ENCODE assay signal across 26 cellular contexts in the genomic region with DNA sequence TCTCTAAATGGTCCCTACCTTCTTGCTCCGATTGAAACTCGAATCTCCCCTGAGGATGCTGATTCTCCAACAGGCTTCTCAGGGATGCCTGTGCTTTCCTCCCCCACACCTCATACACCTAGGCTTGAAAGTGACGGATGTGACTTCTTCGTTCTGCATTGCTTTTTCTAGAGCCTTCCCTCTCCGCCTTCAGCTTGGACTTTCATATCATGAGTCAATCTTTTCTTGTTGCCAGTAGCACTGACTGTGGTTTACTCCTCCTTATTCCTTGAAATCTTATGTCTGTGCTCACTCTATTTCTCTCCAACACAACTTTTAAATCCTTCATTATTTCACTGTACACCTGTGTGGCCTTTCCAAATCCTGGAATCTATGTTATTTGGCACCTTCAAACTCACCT.
DNase-seq lines count a peak whose midpoint lies in the region; ATAC-seq and TF ChIP-seq lines count a peak whose summit lies in the region.
"Had no signal": no experiment of that assay in that cellular context is flagged by ENCODE, and none has a peak within 500 bp of the region (broad histone marks: within the 10 kb centered on the region; RNA-seq: fewer than 3 reads in every experiment).

No MANE protein-coding gene starts in this region.

- H3K9me3 Mint-ChIP-seq in MCF 10A (ENCODE audit: unreplicated experiment) (peaks cover 8% of the 10 kb centered on the region), mesothelial cell of epicardium (no peaks in the 10 kb centered on the region)
- H3K9me3 Mint-ChIP-seq in activated CD4-positive, alpha-beta memory T cell treated with anti-CD3 and anti-CD28 coated beads, Interleukin-2, amount 10 ng/mL, durations not matched to agents 7 days and 5 days: no peaks in the 10 kb centered on the region
- H3K9me3 Mint-ChIP-seq: nephron, T-cell had no signal

- CTCF ChIA-PET in MCF 10A (lab: Yijun Ruan, JAX): no interaction called here
- CTCF ChIA-PET in activated CD4-positive, alpha-beta memory T cell treated with anti-CD3 and anti-CD28 coated beads, Interleukin-2, amount 10 ng/mL, durations not matched to agents 7 days and 5 days (lab: Charles Lee): no interaction called here

- peak overlapping the region; percentile 62 for H3K4me3 Mint-ChIP-seq in MCF 10A (ENCODE audit: unreplicated experiment)
- no peak overlapping the region for H3K4me3 Mint-ChIP-seq in activated CD4-positive, alpha-beta memory T cell treated with anti-CD3 and anti-CD28 coated beads, Interleukin-2, amount 10 ng/mL, durations not matched to agents 7 days and 5 days
- H3K4me3 Mint-ChIP-seq in mesothelial cell of epicardium: no peak overlapping the region
- H3K4me3 Mint-ChIP-seq: effector memory CD8-positive, alpha-beta T cell; memory B cell; nephron; T-cell had no signal

- H3K27me3 Mint-ChIP-seq in MCF 10A (ENCODE audit: insufficient read depth, unreplicated experiment) (no peaks in the 10 kb centered on the region), mesothelial cell of epicardium (ENCODE audit: low read depth) (no peaks in the 10 kb centered on the region)
- H3K27me3 Mint-ChIP-seq in activated CD4-positive, alpha-beta memory T cell treated with anti-CD3 and anti-CD28 coated beads, Interleukin-2, amount 10 ng/mL, durations not matched to agents 7 days and 5 days: no peaks in the 10 kb centered on the region
- H3K27me3 Mint-ChIP-seq: effector memory CD8-positive, alpha-beta T cell; memory B cell; progenitor cell of endocrine pancreas; T-cell had no signal

- peak; percentile 68 for ATAC-seq in foreskin keratinocyte
- ATAC-seq: effector memory CD8-positive, alpha-beta T cell; Right ventricle myocardium inferior; T-cell; upper lobe of right lung had no signal

- no peaks in the 10 kb centered on the region for H3K4me1 ChIP-seq in breast epithelium
- H3K4me1 ChIP-seq in foreskin keratinocyte: peaks cover 34% of the 10 kb centered on the region
- H3K4me1 ChIP-seq: BLaER1 treated with 17β-estradiol and CSF1 and Interleukin-3, amounts not matched to agents 10 nM and 100 nM; upper lobe of right lung had no signal

- DNase-seq in MCF 10A (ENCODE audit: unreplicated experiment) (peak; percentile 43), breast epithelium (ENCODE audit: low spot score in 2 of 2) (no peak), astrocyte of the hippocampus (ENCODE audit: low read depth, low spot score) (peak; percentile 54), foreskin keratinocyte (peak; percentile 78 to 89), H7 (no peak), mesothelial cell of epicardium (ENCODE audit: low spot score in 2 of 2, unreplicated experiment in 2 of 2) (no peak), NK-92 (lab: John Stamatoyannopoulos, UW; ENCODE audit: unreplicated experiment) (no peak)
- no peak for DNase-seq in activated CD4-positive, alpha-beta memory T cell treated with anti-CD3 and anti-CD28 coated beads, Interleukin-2, amount 10 ng/mL, durations not matched to agents 7 days and 5 days
- DNase-seq: activated CD4-positive, alpha-beta T cell treated with anti-CD3 and anti-CD28 coated beads, Interleukin-2, amount 50 U/mL, for 1 hour; activated effector memory CD4-positive, alpha-beta T cell treated with anti-CD3 and anti-CD28 coated beads, Interleukin-2, amount 50 U/mL, for 16 hours; effector memory CD8-positive, alpha-beta T cell; hypothalamus; Kasumi-1; NCI-H1105; NCI-H2081; NCI-H510A; stimulated activated CD4-positive, alpha-beta T cell treated with anti-CD3 and anti-CD28 coated beads, Interleukin-12 subunit alpha, Interleukin-12 subunit beta, amount 100 ng/mL, for 4 hours; stimulated activated CD8-positive, alpha-beta memory T cell treated with anti-CD3 and anti-CD28 coated beads, Interleukin-4, amount 100 ng/mL, for 48 hours; T-cell; upper lobe of right lung had no signal

- H3K36me3 ChIP-seq in breast epithelium (no peaks in the 10 kb centered on the region), H7 (replicated peaks; ENCODE audit: control insufficient read depth, insufficient read depth, low read length) (no peaks in the 10 kb centered on the region)
- H3K36me3 ChIP-seq: BLaER1 treated with 17β-estradiol and CSF1 and Interleukin-3, amounts not matched to agents 10 nM and 100 nM; upper lobe of right lung had no signal

- H3K36me3 Mint-ChIP-seq in MCF 10A (ENCODE audit: insufficient read depth, unreplicated experiment): no peaks in the 10 kb centered on the region
- H3K36me3 Mint-ChIP-seq in activated CD4-positive, alpha-beta memory T cell treated with anti-CD3 and anti-CD28 coated beads, Interleukin-2, amount 10 ng/mL, durations not matched to agents 7 days and 5 days (ENCODE audit: low read depth): no peaks in the 10 kb centered on the region
- no peaks in the 10 kb centered on the region for H3K36me3 Mint-ChIP-seq in mesothelial cell of epicardium
- H3K36me3 Mint-ChIP-seq: memory B cell, T-cell had no signal

- POLR2A ChIA-PET in MCF 10A (lab: Yijun Ruan, JAX): interaction anchor here (0.7 kb wide), 1 partner anchor 746 kb away, joined by 4 read pairs; no protein-coding TSS in a partner anchor
- POLR2A ChIA-PET in activated CD4-positive, alpha-beta memory T cell treated with anti-CD3 and anti-CD28 coated beads, Interleukin-2, amount 10 ng/mL, durations not matched to agents 7 days and 5 days (lab: Charles Lee): no interaction called here

- TF ChIP-seq POLR2A in breast epithelium (IDR thresholded peaks at IDR 0.05): no peak

- H3K4me1 Mint-ChIP-seq in MCF 10A (ENCODE audit: insufficient read depth, unreplicated experiment) (peaks cover 17% of the 10 kb centered on the region), mesothelial cell of epicardium (no peaks in the 10 kb centered on the region)
- no peaks in the 10 kb centered on the region for H3K4me1 Mint-ChIP-seq in activated CD4-positive, alpha-beta memory T cell treated with anti-CD3 and anti-CD28 coated beads, Interleukin-2, amount 10 ng/mL, durations not matched to agents 7 days and 5 days
- H3K4me1 Mint-ChIP-seq: memory B cell, nephron, T-cell had no signal

- no TSS peak for BruUV-seq in MCF 10A (replicated peaks; lab: Mats Ljungman, UMichigan)

- TF ChIP-seq CTCF in MCF 10A (IDR thresholded peaks at IDR 0.05; ENCODE audit: unreplicated experiment) (no peak), breast epithelium (IDR thresholded peaks at IDR 0.05) (no peak), foreskin keratinocyte (conservative IDR thresholded peaks at IDR 0.05) (no peak), mesothelial cell of epicardium (IDR thresholded peaks at IDR 0.05; ENCODE audit: unreplicated experiment) (no peak)

- intact Hi-C loops in MCF 10A (cut with micrococcal nuclease) (loop anchor here (5.0 kb wide), 3 partner anchors 144 to 746 kb away; a partner anchor contains a TSS), breast epithelium (cut with DNase I; ENCODE audit: low total_unique reads) (no loop called here)

- no peaks in the 10 kb centered on the region for H3K9me3 ChIP-seq in breast epithelium
- H3K9me3 ChIP-seq: BLaER1 treated with 17β-estradiol and CSF1 and Interleukin-3, amounts not matched to agents 10 nM and 100 nM; upper lobe of right lung had no signal

- no peak overlapping the region for H3K27ac ChIP-seq in breast epithelium
- peak overlapping the region; percentile 47 for H3K27ac ChIP-seq in foreskin keratinocyte
- H3K27ac ChIP-seq: 22Rv1; BLaER1 treated with 17β-estradiol and CSF1 and Interleukin-3, amounts not matched to agents 10 nM and 100 nM; upper lobe of right lung had no signal

- no peaks in the 10 kb centered on the region for H3K27me3 ChIP-seq in breast epithelium
- no peaks in the 10 kb centered on the region for H3K27me3 ChIP-seq in foreskin keratinocyte
- H3K27me3 ChIP-seq in H7 (ENCODE audit: control insufficient read depth, insufficient read depth, low read length): no peaks in the 10 kb centered on the region
- H3K27me3 ChIP-seq: BLaER1 treated with 17β-estradiol and CSF1 and Interleukin-3, amounts not matched to agents 10 nM and 100 nM; upper lobe of right lung had no signal

- H3K27ac Mint-ChIP-seq in MCF 10A (ENCODE audit: low read depth, unreplicated experiment) (peak overlapping the region; percentile 87), mesothelial cell of epicardium (no peak overlapping the region)
- H3K27ac Mint-ChIP-seq in activated CD4-positive, alpha-beta memory T cell treated with anti-CD3 and anti-CD28 coated beads, Interleukin-2, amount 10 ng/mL, durations not matched to agents 7 days and 5 days: no peak overlapping the region
- H3K27ac Mint-ChIP-seq: effector memory CD8-positive, alpha-beta T cell; memory B cell; nephron; progenitor cell of endocrine pancreas; T-cell had no signal

- no peak overlapping the region for H3K4me3 ChIP-seq in breast epithelium
- no peak overlapping the region for H3K4me3 ChIP-seq in H7 (ENCODE audit: insufficient read depth, low read depth, low read length)
- H3K4me3 ChIP-seq: BLaER1 treated with 17β-estradiol and CSF1 and Interleukin-3, amounts not matched to agents 10 nM and 100 nM; upper lobe of right lung had no signal

Comparison
In these comparisons a context has a peak if more than half of its experiments do, and no peak if none do; other contexts are left out.
1. DNase-seq: peak in MCF 10A (single experiment), astrocyte of the hippocampus (single experiment) and foreskin keratinocyte (2 of 2); none in breast epithelium (0 of 2), activated CD4-positive, alpha-beta memory T cell treated with anti-CD3 and anti-CD28 coated beads, Interleukin-2, amount 10 ng/mL, durations not matched to agents 7 days and 5 days (single experiment), H7 (single experiment), mesothelial cell of epicardium (0 of 2) and NK-92 (single experiment).